Comparison of ENCODE assay signal across 11 cellular contexts in genomic region chr5:96247097-96247675, GRCh38.
A peak's percentile ranks its signal among the peaks of the same experiment; 100 is the strongest.
DNase-seq lines count a peak whose midpoint lies in the region; ATAC-seq, FAIRE-seq and TF ChIP-seq lines count a peak whose summit lies in the region.
"Had no signal": no experiment of that assay in that cellular context is flagged by ENCODE, and none has a peak within 500 bp of the region (broad histone marks: within the 10 kb centered on the region; RNA-seq: fewer than 3 reads in every experiment).

No MANE protein-coding gene starts in this region.

- H3K4me1 ChIP-seq in GM12878 (ENCODE audit: control insufficient read depth, insufficient read depth, low read length) = no peaks in the 10 kb centered on the region
- H3K4me1 ChIP-seq in right atrium auricular region = peaks cover 0 to 32% of the 10 kb centered on the region in 2 donors

- in situ Hi-C loops in GM12878 (cut with MboI) = no loop called here

- TF ChIP-seq POLR2A in GM12878 (IDR thresholded peaks at IDR 0.05; ENCODE audit: low read depth, low read length) = no peak

- no peaks in the 10 kb centered on the region for H3K4me1 Mint-ChIP-seq in stimulated activated naive CD8-positive, alpha-beta T cell treated with anti-CD3 and anti-CD28 coated beads, Interleukin-15, amount 100 ng/mL, for 72 hours
- H3K4me1 Mint-ChIP-seq: activated CD4-positive, alpha-beta T cell treated with anti-CD3 and anti-CD28 coated beads, Interleukin-2, amount 10 ng/mL, durations not matched to agents 24 days and 14 days had no signal

- no peak overlapping the region for H3K9ac ChIP-seq in GM12878 (ENCODE audit: control insufficient read depth, insufficient read depth, low read length)

- SMC1A ChIA-PET in GM12878 (lab: Charles Lee; ENCODE audit: uncharacterized antibody, unreplicated experiment) = interaction anchor here (1.1 to 1.3 kb wide), 2 partner anchors 28 to 60 kb away, joined by 3 read pairs; no protein-coding TSS in a partner anchor

- no peak for TF ChIP-seq CTCF in GM12878 (IDR thresholded peaks at IDR 0.05 in 2 of 3, conservative IDR thresholded peaks at IDR 0.05 in 1 of 3; ENCODE audit: control insufficient read depth in 2 of 3, extremely low read depth in 1 of 3, insufficient read depth in 1 of 3, low read depth in 3 of 3, low read length in 3 of 3)
- TF ChIP-seq CTCF in right atrium auricular region (IDR thresholded peaks at IDR 0.05) = no peak

- H3K27me3 ChIP-seq in GM12878 (replicated peaks in 1 of 2; ENCODE audit: control insufficient read depth in 2 of 2, insufficient read depth in 2 of 2, low read length in 1 of 2) = no peaks in the 10 kb centered on the region
- H3K27me3 ChIP-seq in right atrium auricular region = no peaks in the 10 kb centered on the region

- POLR2A ChIA-PET in GM12878 (lab: Charles Lee) = no interaction called here

- peaks cover 36% of the 10 kb centered on the region for H3K27me3 Mint-ChIP-seq in stimulated activated naive CD8-positive, alpha-beta T cell treated with anti-CD3 and anti-CD28 coated beads, Interleukin-15, amount 100 ng/mL, for 72 hours

- no TSS peak for BruUV-seq in GM12878 (replicated peaks; lab: Mats Ljungman, UMichigan)

- ATAC-seq in GM12878 = peak; percentile 38
- ATAC-seq in stimulated activated naive CD8-positive, alpha-beta T cell treated with anti-CD3 and anti-CD28 coated beads, Interleukin-15, amount 100 ng/mL, for 72 hours = no peak

- DNase-seq in GM04504 (ENCODE audit: low read depth) (peak; percentile 84), GM12878 (ENCODE audit: low read depth, low spot score) (no peak), right atrium auricular region (ENCODE audit: low spot score) (peak; percentile 67), skeletal muscle cell (ENCODE audit: low read depth) (peak; percentile 25), EL (no peak), SKM-1 (lab: John Stamatoyannopoulos, UW; ENCODE audit: unreplicated experiment) (no peak)
- DNase-seq in activated CD8-positive, alpha-beta memory T cell treated with anti-CD3 and anti-CD28 coated beads, Interleukin-2, amount 50 U/mL, for 4 hours = no peak
- DNase-seq in stimulated activated naive CD8-positive, alpha-beta T cell treated with anti-CD3 and anti-CD28 coated beads, Interleukin-15, amount 100 ng/mL, for 72 hours = no peak
- DNase-seq: activated CD4-positive, alpha-beta T cell treated with anti-CD3 and anti-CD28 coated beads, Interleukin-2, amount 10 ng/mL, durations not matched to agents 24 days and 14 days; cerebellar nuclear complex had no signal

- H3K79me2 ChIP-seq in GM12878 (ENCODE audit: control insufficient read depth, insufficient read depth, low read length) = no peaks in the 10 kb centered on the region

- no peak for TF ChIP-seq RAD21 in GM12878 (IDR thresholded peaks at IDR 0.05; ENCODE audit: insufficient read depth, low read depth, low read length)

- no peak for FAIRE-seq in GM12878 (lab: Jason Lieb, UNC)

- 68% methylated on average over 4 of the region's 4 CpGs for WGBS in GM12878 (ENCODE audit: insufficient coverage, insufficient replicate concordance, low lambda C conversion rate, missing lambda C conversion rate)

- RAD21 ChIA-PET in GM12878 (lab: Charles Lee; ENCODE audit: unreplicated experiment) = no interaction called here

- H3K9me3 Mint-ChIP-seq in stimulated activated naive CD8-positive, alpha-beta T cell treated with anti-CD3 and anti-CD28 coated beads, Interleukin-15, amount 100 ng/mL, for 72 hours = no peaks in the 10 kb centered on the region

- no peak overlapping the region for H3K4me2 ChIP-seq in GM12878 (ENCODE audit: control insufficient read depth, insufficient read depth)

- TF ChIP-seq EP300 in GM12878 (IDR thresholded peaks at IDR 0.05; ENCODE audit: borderline replicate concordance in 1 of 2, control insufficient read depth in 1 of 2, low read depth in 2 of 2, low read length in 2 of 2) = no peak

- CTCF ChIA-PET in GM12878 (lab: Yijun Ruan, JAX) = no interaction called here

- H3K36me3 ChIP-seq in GM12878 (ENCODE audit: control insufficient read depth in 2 of 2, insufficient read depth in 2 of 2, low read length in 1 of 2) = no peaks in the 10 kb centered on the region
- no peaks in the 10 kb centered on the region for H3K36me3 ChIP-seq in right atrium auricular region

- no peak overlapping the region for H3K27ac ChIP-seq in GM12878 (ENCODE audit: control insufficient read depth, insufficient read depth)
- H3K27ac ChIP-seq in right atrium auricular region = peak overlapping the region; percentile 66 to 86

- H3K9me3 ChIP-seq in GM12878 (replicated peaks; ENCODE audit: control insufficient read depth, insufficient read depth, low read length) (no peaks in the 10 kb centered on the region), right atrium auricular region (no peaks in the 10 kb centered on the region)

- H3K4me3 Mint-ChIP-seq in stimulated activated naive CD8-positive, alpha-beta T cell treated with anti-CD3 and anti-CD28 coated beads, Interleukin-15, amount 100 ng/mL, for 72 hours = no peak overlapping the region
- H3K4me3 Mint-ChIP-seq: activated CD4-positive, alpha-beta T cell treated with anti-CD3 and anti-CD28 coated beads, Interleukin-2, amount 10 ng/mL, durations not matched to agents 24 days and 14 days; mesothelial cell of epicardium had no signal

- intact Hi-C loops in GM12878 (cut with micrococcal nuclease; ENCODE audit: unreplicated experiment) = no loop called here

- no peak overlapping the region for H3K27ac Mint-ChIP-seq in stimulated activated naive CD8-positive, alpha-beta T cell treated with anti-CD3 and anti-CD28 coated beads, Interleukin-15, amount 100 ng/mL, for 72 hours
- H3K27ac Mint-ChIP-seq: activated CD4-positive, alpha-beta T cell treated with anti-CD3 and anti-CD28 coated beads, Interleukin-2, amount 10 ng/mL, durations not matched to agents 24 days and 14 days; mesothelial cell of epicardium had no signal

- H3K4me3 ChIP-seq in GM12878 (no peak overlapping the region), right atrium auricular region (no peak overlapping the region), skeletal muscle cell (ENCODE audit: low read depth, low read length) (no peak overlapping the region)

- H2AFZ ChIP-seq in GM12878 (ENCODE audit: control insufficient read depth, low read depth, low read length) = no peak overlapping the region

- no peaks in the 10 kb centered on the region for H4K20me1 ChIP-seq in GM12878 (ENCODE audit: control insufficient read depth, insufficient read depth)

TF ChIP-seq in GM12878, 131 proteins besides CTCF, POLR2A, EP300 and RAD21 (continues in another document):
- TF ChIP-seq SMAD1 (IDR thresholded peaks at IDR 0.05; ENCODE audit: low read depth, partially characterized antibody) (no peak), RAD51 (IDR thresholded peaks at IDR 0.05) (no peak), MYC (IDR thresholded peaks at IDR 0.05; ENCODE audit: insufficient read depth, insufficient read length, insufficient replicate concordance, low read length, severe bottlenecking) (no peak), CUX1 (IDR thresholded peaks at IDR 0.05; ENCODE audit: insufficient replicate concordance, low read depth, low read length) (no peak), TCF12 (IDR thresholded peaks at IDR 0.05; ENCODE audit: low read depth, low read length) (no peak), RUNX3 (IDR thresholded peaks at IDR 0.05; ENCODE audit: low read length) (no peak), GABPA (IDR thresholded peaks at IDR 0.05; ENCODE audit: low read depth) (no peak), YY1 (IDR thresholded peaks at IDR 0.05; ENCODE audit: low read depth, low read length) (no peak), POLR2AphosphoS2 (IDR thresholded peaks at IDR 0.05; ENCODE audit: low read depth, low read length) (no peak)
- TF ChIP-seq, protein P1, sequence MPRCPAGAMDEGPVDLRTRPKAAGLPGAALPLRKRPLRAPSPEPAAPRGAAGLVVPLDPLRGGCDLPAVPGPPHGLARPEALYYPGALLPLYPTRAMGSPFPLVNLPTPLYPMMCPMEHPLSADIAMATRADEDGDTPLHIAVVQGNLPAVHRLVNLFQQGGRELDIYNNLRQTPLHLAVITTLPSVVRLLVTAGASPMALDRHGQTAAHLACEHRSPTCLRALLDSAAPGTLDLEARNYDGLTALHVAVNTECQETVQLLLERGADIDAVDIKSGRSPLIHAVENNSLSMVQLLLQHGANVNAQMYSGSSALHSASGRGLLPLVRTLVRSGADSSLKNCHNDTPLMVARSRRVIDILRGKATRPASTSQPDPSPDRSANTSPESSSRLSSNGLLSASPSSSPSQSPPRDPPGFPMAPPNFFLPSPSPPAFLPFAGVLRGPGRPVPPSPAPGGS (IDR thresholded peaks at IDR 0.05; ENCODE audit: borderline replicate concordance, insufficient read depth, low read depth, low read length, poor library complexity, severe bottlenecking) = no peak

Comparison
In these comparisons a context has a peak if more than half of its experiments do, and no peak if none do; other contexts are left out.
1. DNase-seq: peak in GM04504 (single experiment), right atrium auricular region (single experiment) and skeletal muscle cell (single experiment); none in GM12878 (single experiment), EL (single experiment), activated CD8-positive, alpha-beta memory T cell treated with anti-CD3 and anti-CD28 coated beads, Interleukin-2, amount 50 U/mL, for 4 hours (single experiment), stimulated activated naive CD8-positive, alpha-beta T cell treated with anti-CD3 and anti-CD28 coated beads, Interleukin-15, amount 100 ng/mL, for 72 hours (0 of 2) and SKM-1 (single experiment).